Comparison of ENCODE assay signal across 2 cellular contexts in the genomic region with DNA sequence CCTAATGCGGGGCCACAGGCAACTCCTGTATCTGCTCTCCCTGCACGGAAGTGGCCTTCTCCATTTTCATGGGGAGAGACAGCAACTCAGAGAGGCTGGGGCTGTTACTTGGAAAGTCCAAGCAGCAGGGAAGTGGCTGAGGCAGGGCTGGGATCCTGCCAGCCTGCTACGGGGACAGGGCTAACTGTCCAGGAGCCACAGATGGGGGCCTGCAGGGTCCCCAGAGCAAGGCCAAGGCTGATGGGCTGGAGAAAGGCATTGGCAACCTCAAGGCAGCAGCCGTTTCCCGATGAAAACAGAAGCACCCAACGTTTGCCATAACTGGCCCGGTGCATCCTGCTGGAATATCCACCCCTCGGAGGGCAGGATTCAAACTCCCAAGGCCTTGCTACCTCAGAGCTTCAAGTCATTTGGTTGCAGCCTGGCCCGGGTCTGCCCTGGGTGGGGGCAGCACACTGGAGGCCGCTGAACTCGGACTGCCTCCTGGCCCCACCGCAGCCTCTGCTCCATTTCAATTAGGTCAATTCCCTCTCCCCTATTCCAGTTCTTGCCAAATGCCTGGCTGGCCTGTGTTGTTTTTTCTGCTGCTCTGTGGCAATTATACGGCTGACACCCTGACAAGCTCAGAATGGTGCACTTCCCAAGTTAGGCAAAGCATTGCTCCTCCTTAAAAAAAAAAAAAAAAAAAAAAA.
TF ChIP-seq lines count a peak whose summit lies in the region.

No MANE protein-coding gene starts in this region.

TF ChIP-seq in liver, 16 proteins besides CTCF, POLR2A, EP300 and RAD21:
- TF ChIP-seq GABPA (IDR thresholded peaks at IDR 0.05 in 1 of 2, conservative IDR thresholded peaks at IDR 0.05 in 1 of 2) (peak in 1 of 2 donors; percentile 12), MAX (IDR thresholded peaks at IDR 0.05) (peak; percentile 60), REST (IDR thresholded peaks at IDR 0.05) (peak; percentile 30), RXRA (IDR thresholded peaks at IDR 0.05) (peak; percentile 98 to 99), TAF1 (conservative IDR thresholded peaks at IDR 0.05) (no peak), YY1 (IDR thresholded peaks at IDR 0.05) (peak; percentile 48), HNF4G (IDR thresholded peaks at IDR 0.05) (no peak), ATF3 (IDR thresholded peaks at IDR 0.05) (peak; percentile 32), NR2F2 (IDR thresholded peaks at IDR 0.05) (peak; percentile 83), FOXA1 (IDR thresholded peaks at IDR 0.05) (no peak), SP1 (IDR thresholded peaks at IDR 0.05) (peak; percentile 85), FOXA2 (IDR thresholded peaks at IDR 0.05) (no peak), HNF4A (conservative IDR thresholded peaks at IDR 0.05) (peak; percentile 70 to 78), JUND (IDR thresholded peaks at IDR 0.05) (no peak), EGR1 (IDR thresholded peaks at IDR 0.05; ENCODE audit: low read depth in 2 of 2) (no peak)
- TF ChIP-seq, protein P1, sequence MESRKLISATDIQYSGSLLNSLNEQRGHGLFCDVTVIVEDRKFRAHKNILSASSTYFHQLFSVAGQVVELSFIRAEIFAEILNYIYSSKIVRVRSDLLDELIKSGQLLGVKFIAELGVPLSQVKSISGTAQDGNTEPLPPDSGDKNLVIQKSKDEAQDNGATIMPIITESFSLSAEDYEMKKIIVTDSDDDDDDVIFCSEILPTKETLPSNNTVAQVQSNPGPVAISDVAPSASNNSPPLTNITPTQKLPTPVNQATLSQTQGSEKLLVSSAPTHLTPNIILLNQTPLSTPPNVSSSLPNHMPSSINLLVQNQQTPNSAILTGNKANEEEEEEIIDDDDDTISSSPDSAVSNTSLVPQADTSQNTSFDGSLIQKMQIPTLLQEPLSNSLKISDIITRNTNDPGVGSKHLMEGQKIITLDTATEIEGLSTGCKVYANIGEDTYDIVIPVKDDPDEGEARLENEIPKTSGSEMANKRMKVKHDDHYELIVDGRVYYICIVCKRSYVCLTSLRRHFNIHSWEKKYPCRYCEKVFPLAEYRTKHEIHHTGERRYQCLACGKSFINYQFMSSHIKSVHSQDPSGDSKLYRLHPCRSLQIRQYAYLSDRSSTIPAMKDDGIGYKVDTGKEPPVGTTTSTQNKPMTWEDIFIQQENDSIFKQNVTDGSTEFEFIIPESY (IDR thresholded peaks at IDR 0.05) = no peak

TF ChIP-seq in HepG2, 621 proteins besides CTCF, POLR2A, EP300 and RAD21:
- TF ChIP-seq TAF1 (CRISPR knock-in tag; IDR thresholded peaks at IDR 0.05) = no peak
- no peak for TF ChIP-seq TCF7 (IDR thresholded peaks at IDR 0.05; ENCODE audit: low read depth)
- no peak for TF ChIP-seq RNF219 (CRISPR knock-in tag; IDR thresholded peaks at IDR 0.05)
- TF ChIP-seq NCOR1 (IDR thresholded peaks at IDR 0.05; ENCODE audit: borderline replicate concordance, low read length) = no peak
- TF ChIP-seq HIC2 (CRISPR knock-in tag; IDR thresholded peaks at IDR 0.05; ENCODE audit: low read depth) = no peak
- TF ChIP-seq NBN (conservative IDR thresholded peaks at IDR 0.05) = no peak
- TF ChIP-seq ZNF260 (CRISPR knock-in tag; IDR thresholded peaks at IDR 0.05; ENCODE audit: borderline replicate concordance, low read depth) = no peak
- no peak for TF ChIP-seq ZNF510 (CRISPR knock-in tag; IDR thresholded peaks at IDR 0.05; ENCODE audit: low read depth)
- TF ChIP-seq TMF1 (CRISPR knock-in tag; IDR thresholded peaks at IDR 0.05; ENCODE audit: low read depth) = no peak
- no peak for TF ChIP-seq PHF8 (CRISPR knock-in tag; IDR thresholded peaks at IDR 0.05)
- TF ChIP-seq ZBTB2 (CRISPR knock-in tag; IDR thresholded peaks at IDR 0.05; ENCODE audit: low read depth) = no peak
- TF ChIP-seq KLF6 (CRISPR knock-in tag; IDR thresholded peaks at IDR 0.05) = no peak
- TF ChIP-seq, protein P2, sequence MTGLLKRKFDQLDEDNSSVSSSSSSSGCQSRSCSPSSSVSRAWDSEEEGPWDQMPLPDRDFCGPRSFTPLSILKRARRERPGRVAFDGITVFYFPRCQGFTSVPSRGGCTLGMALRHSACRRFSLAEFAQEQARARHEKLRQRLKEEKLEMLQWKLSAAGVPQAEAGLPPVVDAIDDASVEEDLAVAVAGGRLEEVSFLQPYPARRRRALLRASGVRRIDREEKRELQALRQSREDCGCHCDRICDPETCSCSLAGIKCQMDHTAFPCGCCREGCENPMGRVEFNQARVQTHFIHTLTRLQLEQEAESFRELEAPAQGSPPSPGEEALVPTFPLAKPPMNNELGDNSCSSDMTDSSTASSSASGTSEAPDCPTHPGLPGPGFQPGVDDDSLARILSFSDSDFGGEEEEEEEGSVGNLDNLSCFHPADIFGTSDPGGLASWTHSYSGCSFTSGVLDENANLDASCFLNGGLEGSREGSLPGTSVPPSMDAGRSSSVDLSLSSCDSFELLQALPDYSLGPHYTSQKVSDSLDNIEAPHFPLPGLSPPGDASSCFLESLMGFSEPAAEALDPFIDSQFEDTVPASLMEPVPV (CRISPR knock-in tag; IDR thresholded peaks at IDR 0.05) = no peak
- no peak for TF ChIP-seq ZKSCAN1 (IDR thresholded peaks at IDR 0.05; ENCODE audit: low read length)
TF ChIP-seq in HepG2: peak in this region for 0.
